In the genomic region with DNA sequence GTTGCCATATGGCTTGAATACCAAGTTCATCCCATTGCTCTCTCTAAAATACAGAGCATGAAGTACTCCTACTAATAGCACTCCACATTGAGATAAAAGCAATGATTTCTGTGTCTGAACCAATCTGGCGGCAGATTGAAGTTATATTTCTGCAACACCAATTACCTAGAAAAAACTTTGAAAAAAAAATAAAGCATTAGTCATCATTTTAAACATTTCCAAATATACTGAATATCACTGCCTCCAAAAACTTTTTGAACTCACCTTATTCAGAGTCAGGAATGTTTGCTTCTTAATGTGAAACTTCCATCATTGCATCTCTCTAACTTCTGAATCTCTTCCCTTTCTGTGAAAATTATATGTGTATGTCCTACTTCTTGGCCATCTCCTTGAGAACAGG, we compare ENCODE assay signal across 25 cellular contexts.
DNase-seq lines count a peak whose midpoint lies in the region; ATAC-seq, FAIRE-seq and TF ChIP-seq lines count a peak whose summit lies in the region.
"Had no signal": no experiment of that assay in that cellular context is flagged by ENCODE, and none has a peak within 500 bp of the region (broad histone marks: within the 10 kb centered on the region; RNA-seq: fewer than 3 reads in every experiment).

No MANE protein-coding gene starts in this region.

- intact Hi-C loops in HepG2 (cut with micrococcal nuclease; ENCODE audit: unreplicated experiment): no loop called here
- intact Hi-C loops in right lobe of liver (cut with DNase I): no loop called here

- no peaks in the 10 kb centered on the region for H4K20me1 ChIP-seq in HepG2 (ENCODE audit: insufficient read depth, low read length)
- H4K20me1 ChIP-seq in neural cell (ENCODE audit: insufficient read depth): no peaks in the 10 kb centered on the region
- H4K20me1 ChIP-seq: BLaER1 had no signal

- H3K27ac ChIP-seq in HepG2 (ENCODE audit: extremely low read length, insufficient read depth, low read length) (no peak overlapping the region), right lobe of liver (no peak overlapping the region), VCaP (peak overlapping the region; percentile 4; the same call in 1 of the 2 replicates), neural cell (ENCODE audit: low read length) (peak overlapping the region; percentile 68)
- H3K27ac ChIP-seq: 22Rv1, BLaER1 had no signal

- H3K4me2 ChIP-seq in HepG2 (ENCODE audit: low read depth, low read length) (no peak overlapping the region), neural cell (ENCODE audit: low read length) (no peak overlapping the region)
- H3K4me2 ChIP-seq: BLaER1 had no signal

- WGBS in HepG2 (ENCODE audit: low lambda C conversion rate): 0% methylated on average over 1 of the region's 1 CpG
- WGBS in right lobe of liver (ENCODE audit: insufficient coverage, low coverage, low lambda C conversion rate, missing lambda C conversion rate): 76% methylated on average over 1 of the region's 1 CpG

- TF ChIP-seq EP300 in HepG2 (IDR thresholded peaks at IDR 0.05; ENCODE audit: low read depth in 2 of 2, low read length in 2 of 2): no peak
- TF ChIP-seq EP300 in HepG2 (CRISPR knock-in tag; IDR thresholded peaks at IDR 0.05; ENCODE audit: borderline replicate concordance): no peak
- TF ChIP-seq EP300 in neural cell (conservative IDR thresholded peaks at IDR 0.05; ENCODE audit: poor library complexity, severe bottlenecking): no peak

- H3K36me3 ChIP-seq in HepG2 (replicated peaks in 1 of 2; ENCODE audit: control insufficient read depth in 1 of 2, insufficient read depth in 2 of 2, low read length in 2 of 2) (no peaks in the 10 kb centered on the region), right lobe of liver (no peaks in the 10 kb centered on the region), neural cell (ENCODE audit: insufficient read depth, low read length) (no peaks in the 10 kb centered on the region)
- H3K36me3 ChIP-seq: BE2C, BLaER1 had no signal

- in situ Hi-C loops in HepG2 (cut with HindIII; ENCODE audit: extremely low pct_ligation_motif_present, low pct_unique_long_range_greater_than_20kb): no loop called here
- in situ Hi-C loops in GM13976 (cut with MboI; ENCODE audit: low sequenced_read_pairs, unreplicated experiment): no loop called here

- no peaks in the 10 kb centered on the region for H3K27me3 ChIP-seq in HepG2 (ENCODE audit: control insufficient read depth in 1 of 2, insufficient read depth in 2 of 2, low read length in 2 of 2)
- H3K27me3 ChIP-seq in right lobe of liver: no peaks in the 10 kb centered on the region
- H3K27me3 ChIP-seq in neural cell (ENCODE audit: insufficient read depth, low read depth, low read length): no peaks in the 10 kb centered on the region
- H3K27me3 ChIP-seq: BE2C, BLaER1 had no signal

- H3K9ac ChIP-seq in HepG2 (ENCODE audit: insufficient read depth, low read depth, low read length) (no peak overlapping the region), neural cell (ENCODE audit: low read length) (no peak overlapping the region)
- H3K9ac ChIP-seq: BLaER1 had no signal

- TF ChIP-seq RAD21 in HepG2 (CRISPR knock-in tag; IDR thresholded peaks at IDR 0.05): no peak
- no peak for TF ChIP-seq RAD21 in neural cell (conservative IDR thresholded peaks at IDR 0.05)

- H3K9me2 ChIP-seq in neural cell (ENCODE audit: insufficient read depth, low read length): no peaks in the 10 kb centered on the region

- H3K4me3 ChIP-seq in HepG2 (replicated peaks in 1 of 3; ENCODE audit: insufficient read depth in 1 of 3, low read depth in 2 of 3, low read length in 3 of 3): no peak overlapping the region
- H3K4me3 ChIP-seq in right lobe of liver: no peak overlapping the region
- no peak overlapping the region for H3K4me3 ChIP-seq in neural cell (ENCODE audit: low read length)
- H3K4me3 ChIP-seq: BLaER1, GM12878 had no signal

- no peak for FAIRE-seq in HepG2 (lab: Jason Lieb, UNC)
- FAIRE-seq: D721Med, GM12878, GM12892, GM19239 had no signal

- BruUV-seq in HepG2 (replicated peaks; lab: Mats Ljungman, UMichigan): no TSS peak

- CTCF ChIA-PET in HepG2 (lab: Yijun Ruan, JAX; ENCODE audit: low intra/inter-chr PET ratio, low total read pairs): no interaction called here

- POLR2A ChIA-PET in HepG2 (lab: Yijun Ruan, JAX): no interaction called here

- no peak for TF ChIP-seq CTCF in HepG2 (CRISPR knock-in tag; IDR thresholded peaks at IDR 0.05)
- TF ChIP-seq CTCF in right lobe of liver (IDR thresholded peaks at IDR 0.05): no peak
- TF ChIP-seq CTCF in VCaP (conservative IDR thresholded peaks at IDR 0.05): no peak
- TF ChIP-seq CTCF in neural cell (IDR thresholded peaks at IDR 0.05; ENCODE audit: poor library complexity, severe bottlenecking): no peak
- TF ChIP-seq CTCF in GM13976 (IDR thresholded peaks at IDR 0.05; ENCODE audit: borderline replicate concordance, control extremely low read depth, extremely low read depth, insufficient read depth, missing control alignments): no peak

- ATAC-seq in HepG2 (no peak), right lobe of liver (no peak)
- ATAC-seq: GM12878 had no signal

- no peaks in the 10 kb centered on the region for H3K4me1 ChIP-seq in HepG2 (ENCODE audit: insufficient read depth, low read length)
- no peaks in the 10 kb centered on the region for H3K4me1 ChIP-seq in right lobe of liver
- H3K4me1 ChIP-seq: BE2C, BLaER1 had no signal

- no peak overlapping the region for H2AFZ ChIP-seq in HepG2 (ENCODE audit: low read length)
- no peak overlapping the region for H2AFZ ChIP-seq in neural cell (ENCODE audit: low read depth, low read length)

- H3K9me3 ChIP-seq in HepG2 (ENCODE audit: low read length) (peaks cover 37% of the 10 kb centered on the region), right lobe of liver (no peaks in the 10 kb centered on the region), neural cell (ENCODE audit: low read length) (no peaks in the 10 kb centered on the region)
- H3K9me3 ChIP-seq: BE2C, BLaER1 had no signal

- DNase-seq in HepG2 (ENCODE audit: low spot score) (no peak), right lobe of liver (no peak), GM13976 (ENCODE audit: low spot score) (no peak), DMS114 treated with DMSO at 0.1 percent for 48 hours (lab: John Stamatoyannopoulos, UW; ENCODE audit: unreplicated experiment) (no peak)
- DNase-seq: ACHN; BE2C; C1 segment of cervical spinal cord; CD4-positive, alpha-beta memory T cell; CD4-positive, CD25-positive, alpha-beta regulatory T cell; CD8-positive, alpha-beta memory T cell; COR-L47; DMS153; DMS53; DMS79; DND-41; EL; GDM1 had no signal

- TF ChIP-seq POLR2A in HepG2 (IDR thresholded peaks at IDR 0.05; ENCODE audit: insufficient read depth in 1 of 2, low read depth in 2 of 2, low read length in 2 of 2) (no peak), right lobe of liver (IDR thresholded peaks at IDR 0.05) (no peak)

- H3F3A ChIP-seq in neural cell (ENCODE audit: insufficient read depth, low read length, poor library complexity, severe bottlenecking): no peaks in the 10 kb centered on the region

- H3K79me2 ChIP-seq in HepG2 (ENCODE audit: insufficient read depth, low read length) (no peaks in the 10 kb centered on the region), neural cell (replicated peaks; ENCODE audit: insufficient read depth, low read length) (no peaks in the 10 kb centered on the region)

TF ChIP-seq in HepG2, 621 proteins besides CTCF, POLR2A, EP300 and RAD21:
- TF ChIP-seq FOXJ3 (CRISPR knock-in tag; IDR thresholded peaks at IDR 0.05; ENCODE audit: borderline replicate concordance): no peak
- TF ChIP-seq MAFK (conservative IDR thresholded peaks at IDR 0.05 in 1 of 2, IDR thresholded peaks at IDR 0.05 in 1 of 2; ENCODE audit: low read length in 2 of 2): peak in 1 of 2 experiments; percentile 68; a peak in 3 of 4 replicates
- TF ChIP-seq MAFF (IDR thresholded peaks at IDR 0.05; ENCODE audit: low read depth, low read length): peak; percentile 50
- no peak for TF ChIP-seq ZBTB34 (CRISPR knock-in tag; IDR thresholded peaks at IDR 0.05)
- no peak for TF ChIP-seq JUND (CRISPR knock-in tag; IDR thresholded peaks at IDR 0.05)

TF ChIP-seq in neural cell, 6 proteins besides CTCF, POLR2A, EP300 and RAD21:
- TF ChIP-seq SMC3 (conservative IDR thresholded peaks at IDR 0.05; ENCODE audit: poor library complexity): no peak
- TF ChIP-seq MXI1 (conservative IDR thresholded peaks at IDR 0.05; ENCODE audit: poor library complexity, severe bottlenecking): no peak
- TF ChIP-seq EZH2 (IDR thresholded peaks at IDR 0.05; ENCODE audit: borderline replicate concordance, insufficient read depth, low read length, poor library complexity, severe bottlenecking): no peak
- no peak for TF ChIP-seq TAF1 (IDR thresholded peaks at IDR 0.05; ENCODE audit: low read depth)
- TF ChIP-seq POLR2AphosphoS5 (IDR thresholded peaks at IDR 0.05): no peak

Comparison
In these comparisons a context has a peak if more than half of its experiments do, and no peak if none do; other contexts are left out.
1. H3K27ac ChIP-seq: peak in VCaP (single experiment) and neural cell (single experiment); none in HepG2 (single experiment) and right lobe of liver (0 of 3).